ENCODE assay signal across 22 cellular contexts in genomic region chr22:48337957-48338792, GRCh38.
DNase-seq lines count a peak whose midpoint lies in the region; ATAC-seq, FAIRE-seq and TF ChIP-seq lines count a peak whose summit lies in the region.
"Had no signal": no experiment of that assay in that cellular context is flagged by ENCODE, and none has a peak within 500 bp of the region (broad histone marks: within the 10 kb centered on the region; RNA-seq: fewer than 3 reads in every experiment).

No MANE protein-coding gene starts in this region.

- ATAC-seq in lower lobe of right lung: no peak
- no peak for ATAC-seq in SK-N-SH treated with all-trans-retinoic acid at 6 μM for 48 hours
- ATAC-seq: A549 had no signal

- H3K4me3 Mint-ChIP-seq in activated T-helper 2 cell treated with anti-CD3 and anti-CD28 coated beads, Interferon-gamma antibody, Interleukin-2, Interleukin-4, amounts not matched to agents 10 μg/mL and 5 μg/mL and 100 μg/mL, durations not matched to agents 14 hours and 24 hours and 36 hours (ENCODE audit: low read depth): no peak overlapping the region
- no peak overlapping the region for H3K4me3 Mint-ChIP-seq in HFFc6
- H3K4me3 Mint-ChIP-seq: B cell, IgD-negative memory B cell had no signal

- H3K27me3 Mint-ChIP-seq in activated T-helper 2 cell treated with anti-CD3 and anti-CD28 coated beads, Interferon-gamma antibody, Interleukin-2, Interleukin-4, amounts not matched to agents 10 μg/mL and 5 μg/mL and 100 μg/mL, durations not matched to agents 14 hours and 24 hours and 36 hours (ENCODE audit: low read depth): no peaks in the 10 kb centered on the region
- peaks cover 3% of the 10 kb centered on the region for H3K27me3 Mint-ChIP-seq in HFFc6 (ENCODE audit: insufficient read depth)

- H3K4me3 ChIP-seq in H7 (ENCODE audit: insufficient read depth, low read depth, low read length) (no peak overlapping the region), bronchial epithelial cell (ENCODE audit: low read depth, low read length) (no peak overlapping the region), lower lobe of right lung (no peak overlapping the region), spleen (no peak overlapping the region)
- H3K4me3 ChIP-seq: A549, Peyer's patch, SJSA1 had no signal

- H3K36me3 Mint-ChIP-seq in activated T-helper 2 cell treated with anti-CD3 and anti-CD28 coated beads, Interferon-gamma antibody, Interleukin-2, Interleukin-4, amounts not matched to agents 10 μg/mL and 5 μg/mL and 100 μg/mL, durations not matched to agents 14 hours and 24 hours and 36 hours (ENCODE audit: low read depth): no peaks in the 10 kb centered on the region
- H3K36me3 Mint-ChIP-seq in HFFc6 (ENCODE audit: low read depth): no peaks in the 10 kb centered on the region
- H3K36me3 Mint-ChIP-seq: IgD-negative memory B cell had no signal

- no peak overlapping the region for H3K27ac ChIP-seq in lower lobe of right lung
- no peak overlapping the region for H3K27ac ChIP-seq in spleen
- H3K27ac ChIP-seq: Peyer's patch, SJSA1 had no signal

- H3K27me3 ChIP-seq in H7 (ENCODE audit: control insufficient read depth, insufficient read depth, low read length): peaks cover 24% of the 10 kb centered on the region
- H3K27me3 ChIP-seq in bronchial epithelial cell (ENCODE audit: control insufficient read depth, insufficient read depth, low read length): no peaks in the 10 kb centered on the region
- H3K27me3 ChIP-seq in lower lobe of right lung (ENCODE audit: low read depth): no peaks in the 10 kb centered on the region
- H3K27me3 ChIP-seq in spleen (replicated peaks in 1 of 7): peaks cover 0 to 92% (median 0%) of the 10 kb centered on the region in 7 donors
- H3K27me3 ChIP-seq: Peyer's patch, SJSA1 had no signal

- DNase-seq in H7: peak; percentile 52
- no peak for DNase-seq in bronchial epithelial cell (ENCODE audit: low read depth)
- DNase-seq in lower lobe of right lung: peak; percentile 34
- peak; percentile 59 for DNase-seq in spleen
- no peak for DNase-seq in activated T-helper 2 cell treated with anti-CD3 and anti-CD28 coated beads, Interferon-gamma antibody, Interleukin-2, Interleukin-4, amounts not matched to agents 10 μg/mL and 5 μg/mL and 100 μg/mL, durations not matched to agents 14 hours and 24 hours and 36 hours (ENCODE audit: low spot score)
- DNase-seq in HFFc6: no peak
- DNase-seq: DMS53, GF-D8, H9, MV-4-11, NCI-H1105 treated with DMSO at 0.1 percent for 48 hours, NCI-H1694, NCI-H2081, NCI-H446, NCI-H526 had no signal

- H3K4me1 Mint-ChIP-seq in activated T-helper 2 cell treated with anti-CD3 and anti-CD28 coated beads, Interferon-gamma antibody, Interleukin-2, Interleukin-4, amounts not matched to agents 10 μg/mL and 5 μg/mL and 100 μg/mL, durations not matched to agents 14 hours and 24 hours and 36 hours (ENCODE audit: low read depth): no peaks in the 10 kb centered on the region
- H3K4me1 Mint-ChIP-seq in HFFc6 (ENCODE audit: low read depth): no peaks in the 10 kb centered on the region
- H3K4me1 Mint-ChIP-seq: B cell had no signal

- TF ChIP-seq POLR2A in spleen (IDR thresholded peaks at IDR 0.05): no peak

- no peaks in the 10 kb centered on the region for H3K9me3 ChIP-seq in lower lobe of right lung
- H3K9me3 ChIP-seq in spleen: no peaks in the 10 kb centered on the region
- H3K9me3 ChIP-seq: A549, Peyer's patch, SJSA1 had no signal

- peak; percentile 76 for FAIRE-seq in bronchial epithelial cell (lab: Jason Lieb, UNC)
- FAIRE-seq: A549, D721Med had no signal

- no peaks in the 10 kb centered on the region for H3K9me3 Mint-ChIP-seq in activated T-helper 2 cell treated with anti-CD3 and anti-CD28 coated beads, Interferon-gamma antibody, Interleukin-2, Interleukin-4, amounts not matched to agents 10 μg/mL and 5 μg/mL and 100 μg/mL, durations not matched to agents 14 hours and 24 hours and 36 hours
- peaks cover 60% of the 10 kb centered on the region for H3K9me3 Mint-ChIP-seq in HFFc6
- H3K9me3 Mint-ChIP-seq: H9 had no signal

- H3K27ac Mint-ChIP-seq in activated T-helper 2 cell treated with anti-CD3 and anti-CD28 coated beads, Interferon-gamma antibody, Interleukin-2, Interleukin-4, amounts not matched to agents 10 μg/mL and 5 μg/mL and 100 μg/mL, durations not matched to agents 14 hours and 24 hours and 36 hours: no peak overlapping the region
- H3K27ac Mint-ChIP-seq in HFFc6: no peak overlapping the region
- H3K27ac Mint-ChIP-seq: B cell, IgD-negative memory B cell had no signal

- 76 to 89% (median 81%) methylated on average over 8 to 17 of the region's 17 CpGs for WGBS in spleen, 5 donors

- H3K36me3 ChIP-seq in H7 (replicated peaks; ENCODE audit: control insufficient read depth, insufficient read depth, low read length): no peaks in the 10 kb centered on the region
- no peaks in the 10 kb centered on the region for H3K36me3 ChIP-seq in bronchial epithelial cell (ENCODE audit: control insufficient read depth, insufficient read depth, low read length)
- H3K36me3 ChIP-seq in lower lobe of right lung: no peaks in the 10 kb centered on the region
- H3K36me3 ChIP-seq in spleen: no peaks in the 10 kb centered on the region
- H3K36me3 ChIP-seq: Peyer's patch, SJSA1 had no signal

- H3K4me1 ChIP-seq in lower lobe of right lung (no peaks in the 10 kb centered on the region), spleen (peaks cover 0 to 5% (median 0%) of the 10 kb centered on the region in 6 donors)
- H3K4me1 ChIP-seq: Peyer's patch had no signal

- intact Hi-C loops in lower lobe of right lung (cut with DNase I): no loop called here
- intact Hi-C loops in spleen (cut with DNase I; ENCODE audit: low total_unique reads): no loop called here
- intact Hi-C loops in activated T-helper 2 cell treated with anti-CD3 and anti-CD28 coated beads, Interferon-gamma antibody, Interleukin-2, Interleukin-4, amounts not matched to agents 10 μg/mL and 5 μg/mL and 100 μg/mL, durations not matched to agents 14 hours and 24 hours and 36 hours (cut with micrococcal nuclease): no loop called here

- TF ChIP-seq CTCF in bronchial epithelial cell (IDR thresholded peaks at IDR 0.05; ENCODE audit: insufficient read depth, low read length, severe bottlenecking): no peak
- TF ChIP-seq CTCF in lower lobe of right lung (IDR thresholded peaks at IDR 0.05): no peak
- no peak for TF ChIP-seq CTCF in spleen (IDR thresholded peaks at IDR 0.05 in 8 of 11, conservative IDR thresholded peaks at IDR 0.05 in 3 of 11)
- no peak for TF ChIP-seq CTCF in HFFc6 (IDR thresholded peaks at IDR 0.05)

TF ChIP-seq in SK-N-SH treated with all-trans-retinoic acid at 6 μM for 48 hours, 23 proteins besides CTCF, POLR2A, EP300 and RAD21:
- TF ChIP-seq ISL1 (CRISPR knock-in tag; IDR thresholded peaks at IDR 0.05) (no peak), ZNF565 (CRISPR knock-in tag; conservative IDR thresholded peaks at IDR 0.05; ENCODE audit: low read depth) (no peak), POU6F1 (CRISPR knock-in tag; IDR thresholded peaks at IDR 0.05; ENCODE audit: borderline replicate concordance, low read depth) (no peak), PATZ1 (CRISPR knock-in tag; IDR thresholded peaks at IDR 0.05; ENCODE audit: borderline replicate concordance) (no peak), ZNF70 (CRISPR knock-in tag; IDR thresholded peaks at IDR 0.05) (no peak), OSR1 (CRISPR knock-in tag; IDR thresholded peaks at IDR 0.05) (no peak), CSDC2 (CRISPR knock-in tag; IDR thresholded peaks at IDR 0.05) (no peak), TOX (CRISPR knock-in tag; IDR thresholded peaks at IDR 0.05; ENCODE audit: borderline replicate concordance) (no peak), ARNTL (CRISPR knock-in tag; IDR thresholded peaks at IDR 0.05; ENCODE audit: borderline replicate concordance, low read depth) (no peak), ZFP3 (CRISPR knock-in tag; IDR thresholded peaks at IDR 0.05) (no peak), ZC3H10 (CRISPR knock-in tag; IDR thresholded peaks at IDR 0.05) (no peak), BACH2 (CRISPR knock-in tag; IDR thresholded peaks at IDR 0.05; ENCODE audit: borderline replicate concordance) (no peak)

Comparison
In these comparisons a context has a peak if more than half of its experiments do, and no peak if none do; other contexts are left out.
1. DNase-seq: peak in H7 (single experiment), lower lobe of right lung (single experiment) and spleen (single experiment); none in bronchial epithelial cell (single experiment), activated T-helper 2 cell treated with anti-CD3 and anti-CD28 coated beads, Interferon-gamma antibody, Interleukin-2, Interleukin-4, amounts not matched to agents 10 μg/mL and 5 μg/mL and 100 μg/mL, durations not matched to agents 14 hours and 24 hours and 36 hours (single experiment) and HFFc6 (single experiment).